1 cellular context compared by ENCODE assay signal in genomic region chr19:42601811-42602443, GRCh38.
TF ChIP-seq lines count a peak whose summit lies in the region.

No MANE protein-coding gene starts in this region.

TF ChIP-seq in HepG2, 621 proteins besides CTCF, POLR2A, EP300 and RAD21 (continued from another document and continues in another):
- TF ChIP-seq ZNF280B (CRISPR knock-in tag; IDR thresholded peaks at IDR 0.05; ENCODE audit: borderline replicate concordance): no peak
- TF ChIP-seq NKX3-1 (CRISPR knock-in tag; IDR thresholded peaks at IDR 0.05): peak; percentile 52; the same call in 1 of the 2 replicates
- TF ChIP-seq ZNF720 (CRISPR knock-in tag; IDR thresholded peaks at IDR 0.05): no peak
- TF ChIP-seq TBP (CRISPR knock-in tag; IDR thresholded peaks at IDR 0.05): no peak
- TF ChIP-seq MTA3 (CRISPR knock-in tag; IDR thresholded peaks at IDR 0.05): no peak
- no peak for TF ChIP-seq GRHL1 (CRISPR knock-in tag; conservative IDR thresholded peaks at IDR 0.05)
- no peak for TF ChIP-seq NFE2L1 (CRISPR knock-in tag; IDR thresholded peaks at IDR 0.05; ENCODE audit: borderline replicate concordance)
- no peak for TF ChIP-seq ZNF7 (CRISPR knock-in tag; IDR thresholded peaks at IDR 0.05)
- no peak for TF ChIP-seq ZNF224 (CRISPR knock-in tag; IDR thresholded peaks at IDR 0.05)
- TF ChIP-seq SAFB2 (CRISPR knock-in tag; IDR thresholded peaks at IDR 0.05; ENCODE audit: borderline replicate concordance, low read depth): no peak
- no peak for TF ChIP-seq NR2F2 (IDR thresholded peaks at IDR 0.05; ENCODE audit: borderline replicate concordance, low read depth)
- no peak for TF ChIP-seq ETV6 (CRISPR knock-in tag; conservative IDR thresholded peaks at IDR 0.05)
- TF ChIP-seq ZBTB14 (CRISPR knock-in tag; IDR thresholded peaks at IDR 0.05): no peak
- no peak for TF ChIP-seq ZBTB42 (CRISPR knock-in tag; IDR thresholded peaks at IDR 0.05)
- no peak for TF ChIP-seq ZC3H4 (CRISPR knock-in tag; IDR thresholded peaks at IDR 0.05; ENCODE audit: borderline replicate concordance)
- TF ChIP-seq FOXA3 (CRISPR knock-in tag; IDR thresholded peaks at IDR 0.05): no peak
- TF ChIP-seq ZNF20 (CRISPR knock-in tag; IDR thresholded peaks at IDR 0.05): no peak
- no peak for TF ChIP-seq AGO2 (optimal IDR thresholded peaks at IDR 0.05; ENCODE audit: low read depth, low read length)
- TF ChIP-seq ZBTB39 (CRISPR knock-in tag; IDR thresholded peaks at IDR 0.05): no peak
- no peak for TF ChIP-seq TCF7 (IDR thresholded peaks at IDR 0.05; ENCODE audit: low read depth)
- TF ChIP-seq SP5 (CRISPR knock-in tag; IDR thresholded peaks at IDR 0.05; ENCODE audit: borderline replicate concordance, low read depth): no peak
- no peak for TF ChIP-seq ZSCAN22 (CRISPR knock-in tag; IDR thresholded peaks at IDR 0.05)
- TF ChIP-seq ZZZ3 (CRISPR knock-in tag; IDR thresholded peaks at IDR 0.05; ENCODE audit: borderline replicate concordance): no peak
- peak; percentile 37; the same call in 1 of the 2 replicates for TF ChIP-seq MEF2D (CRISPR knock-in tag; IDR thresholded peaks at IDR 0.05)
- no peak for TF ChIP-seq ZFP41 (CRISPR knock-in tag; IDR thresholded peaks at IDR 0.05; ENCODE audit: borderline replicate concordance)
- TF ChIP-seq NFIB (CRISPR knock-in tag; IDR thresholded peaks at IDR 0.05; ENCODE audit: borderline replicate concordance): no peak
- no peak for TF ChIP-seq FLYWCH1 (CRISPR knock-in tag; IDR thresholded peaks at IDR 0.05)
- 0 out of 2 replicates have a peak, but pooled peaks have one; percentile 33 for TF ChIP-seq ZBTB43 (CRISPR knock-in tag; conservative IDR thresholded peaks at IDR 0.05)
- TF ChIP-seq ZNF367 (CRISPR knock-in tag; IDR thresholded peaks at IDR 0.05; ENCODE audit: borderline replicate concordance): no peak
- TF ChIP-seq NFYC (CRISPR knock-in tag; IDR thresholded peaks at IDR 0.05): no peak
- no peak for TF ChIP-seq RFXANK (CRISPR knock-in tag; IDR thresholded peaks at IDR 0.05)
- TF ChIP-seq SNRNP70 (IDR thresholded peaks at IDR 0.05; ENCODE audit: low read depth, low read length): no peak
- TF ChIP-seq ZNF510 (CRISPR knock-in tag; IDR thresholded peaks at IDR 0.05; ENCODE audit: low read depth): no peak
- no peak for TF ChIP-seq FOXK2 (IDR thresholded peaks at IDR 0.05)
- TF ChIP-seq SNAI1 (CRISPR knock-in tag; IDR thresholded peaks at IDR 0.05; ENCODE audit: borderline replicate concordance): no peak
- TF ChIP-seq RARG (CRISPR knock-in tag; IDR thresholded peaks at IDR 0.05; ENCODE audit: low read depth): no peak
- no peak for TF ChIP-seq ZNF660 (CRISPR knock-in tag; IDR thresholded peaks at IDR 0.05; ENCODE audit: borderline replicate concordance, low read depth)
- TF ChIP-seq ZBTB37 (CRISPR knock-in tag; IDR thresholded peaks at IDR 0.05): no peak
- TF ChIP-seq ZNF503 (CRISPR knock-in tag; IDR thresholded peaks at IDR 0.05): no peak
- TF ChIP-seq ZBTB7B (CRISPR knock-in tag; IDR thresholded peaks at IDR 0.05): no peak
- no peak for TF ChIP-seq ELF4 (CRISPR knock-in tag; IDR thresholded peaks at IDR 0.05; ENCODE audit: borderline replicate concordance)
- no peak for TF ChIP-seq ZNF253 (CRISPR knock-in tag; IDR thresholded peaks at IDR 0.05; ENCODE audit: borderline replicate concordance)
- no peak for TF ChIP-seq ZNF431 (CRISPR knock-in tag; IDR thresholded peaks at IDR 0.05; ENCODE audit: borderline replicate concordance, low read depth)
- TF ChIP-seq SALL1 (CRISPR knock-in tag; IDR thresholded peaks at IDR 0.05): peak; percentile 71; the same call in 1 of the 2 replicates
- 0 out of 2 replicates have a peak, but pooled peaks have one; percentile 60 for TF ChIP-seq KLF6 (CRISPR knock-in tag; IDR thresholded peaks at IDR 0.05)
- no peak for TF ChIP-seq SATB2 (CRISPR knock-in tag; IDR thresholded peaks at IDR 0.05)
- TF ChIP-seq AHR (CRISPR knock-in tag; IDR thresholded peaks at IDR 0.05): no peak
- no peak for TF ChIP-seq ZSCAN30 (CRISPR knock-in tag; IDR thresholded peaks at IDR 0.05)
- TF ChIP-seq XRCC5 (optimal IDR thresholded peaks at IDR 0.05; ENCODE audit: low read length): no peak
- no peak for TF ChIP-seq ZFP90 (CRISPR knock-in tag; IDR thresholded peaks at IDR 0.05; ENCODE audit: borderline replicate concordance)
- no peak for TF ChIP-seq ELF1 (CRISPR knock-in tag; IDR thresholded peaks at IDR 0.05)
- no peak for TF ChIP-seq HNRNPL (IDR thresholded peaks at IDR 0.05; ENCODE audit: low read depth, low read length)
- TF ChIP-seq KMT2B (CRISPR knock-in tag; IDR thresholded peaks at IDR 0.05): no peak
- TF ChIP-seq ZNF614 (CRISPR knock-in tag; IDR thresholded peaks at IDR 0.05; ENCODE audit: borderline replicate concordance): no peak
- no peak for TF ChIP-seq SKIL (CRISPR knock-in tag; IDR thresholded peaks at IDR 0.05; ENCODE audit: borderline replicate concordance)
- no peak for TF ChIP-seq ZNF746 (CRISPR knock-in tag; IDR thresholded peaks at IDR 0.05)
- TF ChIP-seq MATR3 (CRISPR knock-in tag; IDR thresholded peaks at IDR 0.05): no peak
- no peak for TF ChIP-seq ZNF556 (CRISPR knock-in tag; IDR thresholded peaks at IDR 0.05; ENCODE audit: borderline replicate concordance)
- 0 out of 2 replicates have a peak, but pooled peaks have one; percentile 44 for TF ChIP-seq ZNF792 (CRISPR knock-in tag; IDR thresholded peaks at IDR 0.05)
- TF ChIP-seq ZFP91 (CRISPR knock-in tag; IDR thresholded peaks at IDR 0.05; ENCODE audit: borderline replicate concordance): no peak
- no peak for TF ChIP-seq CREB1 (IDR thresholded peaks at IDR 0.05)
- no peak for TF ChIP-seq CREB1 (CRISPR knock-in tag; IDR thresholded peaks at IDR 0.05)
